Comparison of ENCODE assay signal across 17 cellular contexts in the genomic region with DNA sequence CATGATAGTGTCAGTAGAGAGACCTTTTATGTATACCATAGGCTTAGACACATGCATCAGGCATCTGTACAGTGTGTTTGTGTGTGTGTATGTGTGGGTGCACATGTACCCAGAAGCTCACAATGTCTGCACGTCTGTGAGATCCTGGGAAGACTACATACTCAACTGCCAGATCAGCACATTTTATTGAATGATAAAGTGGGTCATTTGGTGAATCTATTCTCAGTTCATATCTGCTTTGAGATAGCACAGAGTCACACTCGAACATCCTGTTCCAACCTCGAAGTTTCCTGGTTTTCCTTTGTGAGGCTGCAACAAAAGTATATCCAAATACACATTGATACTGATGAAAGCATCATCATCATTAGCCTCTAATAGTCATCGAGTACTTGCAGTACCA.
A peak's percentile ranks its signal among the peaks of the same experiment; 100 is the strongest.
DNase-seq lines count a peak whose midpoint lies in the region; ATAC-seq and TF ChIP-seq lines count a peak whose summit lies in the region.
"Had no signal": no experiment of that assay in that cellular context is flagged by ENCODE, and none has a peak within 500 bp of the region (broad histone marks: within the 10 kb centered on the region; RNA-seq: fewer than 3 reads in every experiment).

No MANE protein-coding gene starts in this region.

- H3K18ac ChIP-seq in IMR-90 (ENCODE audit: low read depth, low read length): no peak overlapping the region

- no peak for ATAC-seq in IMR-90 (ENCODE audit: low read depth)
- peak; percentile 47 for ATAC-seq in left lobe of liver
- no peak for ATAC-seq in psoas muscle
- no peak for ATAC-seq in GM18511 (IDR thresholded peaks at IDR 0.05; ENCODE audit: unreplicated experiment)

- no peaks in the 10 kb centered on the region for H3K27me3 ChIP-seq in IMR-90 (ENCODE audit: control insufficient read depth, insufficient read depth, low read length)
- H3K27me3 ChIP-seq in psoas muscle (ENCODE audit: insufficient read depth in 3 of 3, low read length in 2 of 3): no peaks in the 10 kb centered on the region

- in situ Hi-C loops in IMR-90 (cut with MboI; ENCODE audit: low sequenced_read_pairs): no loop called here

- H3K9me1 ChIP-seq in IMR-90 (ENCODE audit: insufficient read depth, low read length): no peaks in the 10 kb centered on the region

- H3K4ac ChIP-seq in IMR-90 (ENCODE audit: low read depth, low read length): no peak overlapping the region

- no peak overlapping the region for H3K27ac Mint-ChIP-seq in progenitor cell of endocrine pancreas
- H3K27ac Mint-ChIP-seq: CD4-positive, alpha-beta memory T cell had no signal

- H3K4me3 ChIP-seq in IMR-90 (ENCODE audit: insufficient read depth, low read depth, low read length) (no peak overlapping the region), psoas muscle (no peak overlapping the region)
- H3K4me3 ChIP-seq: GM23248 had no signal

- no peak overlapping the region for H2BK120ac ChIP-seq in IMR-90 (ENCODE audit: low read depth, low read length)

- CTCF ChIA-PET in IMR-90 (lab: Yijun Ruan, JAX): no interaction called here

- intact Hi-C loops in IMR-90 (cut with micrococcal nuclease): no loop called here
- intact Hi-C loops in psoas muscle (cut with DNase I): loop anchor here in 1 of 2 donors (5.0 kb wide), 1 partner anchor 175 kb away; no protein-coding TSS in a partner anchor

- H3K36me3 Mint-ChIP-seq in progenitor cell of endocrine pancreas (ENCODE audit: insufficient read depth): no peaks in the 10 kb centered on the region
- H3K36me3 Mint-ChIP-seq: CD4-positive, alpha-beta memory T cell had no signal

- H3K56ac ChIP-seq in IMR-90 (ENCODE audit: extremely low read depth, insufficient read depth, low read length): no peak overlapping the region

- no peaks in the 10 kb centered on the region for H4K20me1 ChIP-seq in IMR-90 (ENCODE audit: insufficient read depth, low read length)

- no peak overlapping the region for H3K4me3 Mint-ChIP-seq in progenitor cell of endocrine pancreas (ENCODE audit: low read depth)
- H3K4me3 Mint-ChIP-seq: CD4-positive, alpha-beta memory T cell had no signal

- no peak for TF ChIP-seq RAD21 in IMR-90 (IDR thresholded peaks at IDR 0.05; ENCODE audit: low read length)

- H4K91ac ChIP-seq in IMR-90 (ENCODE audit: insufficient read depth, low read depth, low read length): no peak overlapping the region

- H3K4me1 ChIP-seq in IMR-90 (ENCODE audit: control insufficient read depth, insufficient read depth, low read length): no peaks in the 10 kb centered on the region
- peaks cover 48% of the 10 kb centered on the region for H3K4me1 ChIP-seq in psoas muscle

- no peak overlapping the region for H2BK5ac ChIP-seq in IMR-90 (ENCODE audit: low read depth, low read length, poor library complexity, severe bottlenecking)

- dilution Hi-C loops in IMR-90 (cut with HindIII; ENCODE audit: low sequenced_read_pairs, unreplicated experiment): no loop called here

- H3K9ac ChIP-seq in IMR-90 (ENCODE audit: low read depth, low read length): no peak overlapping the region
- H3K9ac ChIP-seq: GM23248 had no signal

- no peak overlapping the region for H4K5ac ChIP-seq in IMR-90 (ENCODE audit: low read depth, low read length)

- DNase-seq in IMR-90 (no peak), left lobe of liver (ENCODE audit: low spot score) (no peak), psoas muscle (no peak), progenitor cell of endocrine pancreas (ENCODE audit: low spot score, unreplicated experiment) (no peak), GM19238 (ENCODE audit: insufficient read length, low spot score) (no peak)
- DNase-seq: 8988T; C1 segment of cervical spinal cord; Calu3; CD4-positive, alpha-beta memory T cell; COR-L47; DMS53; DMS79 treated with DMSO at 0.1 percent for 48 hours; GF-D8; GM23248; H7; HCEC 1CT had no signal

- H3K79me1 ChIP-seq in IMR-90 (ENCODE audit: low read depth in 1 of 2, low read length in 2 of 2): no peaks in the 10 kb centered on the region

- H3K9me3 ChIP-seq in IMR-90 (ENCODE audit: control insufficient read depth, insufficient read depth, low read length): peaks cover 13% of the 10 kb centered on the region
- no peaks in the 10 kb centered on the region for H3K9me3 ChIP-seq in psoas muscle

- H3K27me3 Mint-ChIP-seq in progenitor cell of endocrine pancreas: peaks cover 3% of the 10 kb centered on the region

- BruUV-seq in IMR-90 (replicated peaks; lab: Mats Ljungman, UMichigan): no TSS peak

- no peak overlapping the region for H3K4me2 ChIP-seq in IMR-90 (ENCODE audit: low read depth, low read length)

- no peak overlapping the region for H2AFZ ChIP-seq in IMR-90 (replicated peaks; ENCODE audit: low read length, poor library complexity)
- H2AFZ ChIP-seq: GM23248 had no signal

- no peak overlapping the region for H3K14ac ChIP-seq in IMR-90 (replicated peaks; ENCODE audit: low read depth, low read length)

- H2AK5ac ChIP-seq in IMR-90 (ENCODE audit: low read depth, low read length): no peak overlapping the region

- H2AK9ac ChIP-seq in IMR-90 (replicated peaks; ENCODE audit: low read depth, low read length, poor library complexity): no peak overlapping the region

- no peak overlapping the region for H2BK15ac ChIP-seq in IMR-90 (ENCODE audit: low read depth, low read length)

- H3K27ac ChIP-seq in IMR-90 (ENCODE audit: insufficient read depth, low read length): no peak overlapping the region
- peak overlapping the region; percentile 46 for H3K27ac ChIP-seq in psoas muscle
- H3K27ac ChIP-seq: GM23248 had no signal

- H3K36me3 ChIP-seq in IMR-90 (ENCODE audit: control insufficient read depth, insufficient read depth, low read length) (no peaks in the 10 kb centered on the region), psoas muscle (ENCODE audit: insufficient read depth in 1 of 2, low read depth in 1 of 2) (no peaks in the 10 kb centered on the region)

- H3K4me1 Mint-ChIP-seq in progenitor cell of endocrine pancreas (ENCODE audit: low read depth): no peaks in the 10 kb centered on the region
- H3K4me1 Mint-ChIP-seq: CD4-positive, alpha-beta memory T cell had no signal

- no peak overlapping the region for H3K23ac ChIP-seq in IMR-90 (ENCODE audit: low read depth, low read length)

- no peak for TF ChIP-seq POLR2A in IMR-90 (IDR thresholded peaks at IDR 0.05; ENCODE audit: low read depth, low read length)

- POLR2A ChIA-PET in IMR-90 (lab: Charles Lee; ENCODE audit: unreplicated experiment): no interaction called here

- TF ChIP-seq CTCF in IMR-90 (conservative IDR thresholded peaks at IDR 0.05; ENCODE audit: low read depth, low read length): no peak
- TF ChIP-seq CTCF in psoas muscle (IDR thresholded peaks at IDR 0.05): no peak
- TF ChIP-seq CTCF in progenitor cell of endocrine pancreas (IDR thresholded peaks at IDR 0.05; ENCODE audit: unreplicated experiment): no peak

- H4K8ac ChIP-seq in IMR-90 (ENCODE audit: low read depth in 2 of 2, low read length in 2 of 2): no peak overlapping the region

- H3K9me3 Mint-ChIP-seq in progenitor cell of endocrine pancreas (ENCODE audit: low read depth): no peaks in the 10 kb centered on the region
- H3K9me3 Mint-ChIP-seq: CD4-positive, alpha-beta memory T cell had no signal

- WGBS in IMR-90 (ENCODE audit: extremely low coverage in 2 of 2, insufficient read length in 1 of 2), 2 experiments: no CpG with 5 or more reads among the region's 4 CpGs
- WGBS in psoas muscle, 3 donors: 42 to 70% (median 50%) methylated on average over 4 of the region's 4 CpGs

- H2BK20ac ChIP-seq in IMR-90 (ENCODE audit: low read depth, low read length): no peak overlapping the region

TF ChIP-seq in IMR-90, 13 proteins besides CTCF, POLR2A, EP300 and RAD21:
- TF ChIP-seq MXI1 (IDR thresholded peaks at IDR 0.05; ENCODE audit: borderline replicate concordance, low read depth, low read length) (no peak), MAFK (IDR thresholded peaks at IDR 0.05; ENCODE audit: low read depth, low read length) (peak; percentile 46), CHD1 (IDR thresholded peaks at IDR 0.05; ENCODE audit: low read depth, low read length) (no peak), FOS (IDR thresholded peaks at IDR 0.05; ENCODE audit: low read depth, low read length) (no peak), RFX5 (IDR thresholded peaks at IDR 0.05; ENCODE audit: low read depth, low read length) (no peak), SMC3 (IDR thresholded peaks at IDR 0.05; ENCODE audit: low read depth, low read length) (no peak)
